Comparison of ENCODE assay signal across 1 cellular context in the genomic region with DNA sequence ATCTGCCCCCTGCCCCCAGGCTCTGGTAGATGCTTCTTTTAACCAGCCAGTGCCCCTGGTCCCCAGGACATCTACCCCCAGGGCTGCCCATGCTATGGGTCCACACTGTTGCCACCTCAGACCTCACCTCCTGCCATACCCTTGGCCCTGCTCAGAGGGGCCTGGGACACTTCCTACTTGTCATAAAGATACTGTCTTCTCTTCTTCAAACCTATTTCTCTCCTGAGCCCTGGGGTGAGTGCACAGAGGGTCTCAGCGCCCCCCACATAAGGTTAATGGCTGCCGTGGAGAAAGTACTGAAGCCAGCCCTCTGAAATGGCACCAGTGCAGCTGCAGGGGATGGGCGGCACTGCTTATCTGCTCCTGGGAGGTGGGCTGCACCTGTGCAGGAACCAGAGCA.
TF ChIP-seq lines count a peak whose summit lies in the region.

No MANE protein-coding gene starts in this region.

TF ChIP-seq in HepG2, 621 proteins besides CTCF, POLR2A, EP300 and RAD21 (continued from another document):
- TF ChIP-seq CSRNP1 (CRISPR knock-in tag; IDR thresholded peaks at IDR 0.05) (no peak), HNF4A (CRISPR knock-in tag; IDR thresholded peaks at IDR 0.05) (no peak), ZFP1 (CRISPR knock-in tag; IDR thresholded peaks at IDR 0.05) (no peak), PAWR (CRISPR knock-in tag; IDR thresholded peaks at IDR 0.05; ENCODE audit: borderline replicate concordance) (no peak), MAFK (conservative IDR thresholded peaks at IDR 0.05 in 1 of 2, IDR thresholded peaks at IDR 0.05 in 1 of 2; ENCODE audit: low read length in 2 of 2) (no peak), NPAS2 (CRISPR knock-in tag; IDR thresholded peaks at IDR 0.05; ENCODE audit: borderline replicate concordance) (no peak), FOXA3 (CRISPR knock-in tag; IDR thresholded peaks at IDR 0.05) (no peak), CCAR2 (optimal IDR thresholded peaks at IDR 0.05; ENCODE audit: low read depth, low read length) (no peak), ZBTB38 (CRISPR knock-in tag; IDR thresholded peaks at IDR 0.05) (no peak), ZC3H4 (CRISPR knock-in tag; IDR thresholded peaks at IDR 0.05; ENCODE audit: borderline replicate concordance) (no peak), TBP (CRISPR knock-in tag; IDR thresholded peaks at IDR 0.05) (no peak), PRDM10 (CRISPR knock-in tag; IDR thresholded peaks at IDR 0.05; ENCODE audit: low read depth) (0 out of 2 replicates have a peak, but pooled peaks have one; percentile 2), TAF15 (IDR thresholded peaks at IDR 0.05; ENCODE audit: low read depth, low read length, poor library complexity, severe bottlenecking) (no peak)
- TF ChIP-seq, protein P1, sequence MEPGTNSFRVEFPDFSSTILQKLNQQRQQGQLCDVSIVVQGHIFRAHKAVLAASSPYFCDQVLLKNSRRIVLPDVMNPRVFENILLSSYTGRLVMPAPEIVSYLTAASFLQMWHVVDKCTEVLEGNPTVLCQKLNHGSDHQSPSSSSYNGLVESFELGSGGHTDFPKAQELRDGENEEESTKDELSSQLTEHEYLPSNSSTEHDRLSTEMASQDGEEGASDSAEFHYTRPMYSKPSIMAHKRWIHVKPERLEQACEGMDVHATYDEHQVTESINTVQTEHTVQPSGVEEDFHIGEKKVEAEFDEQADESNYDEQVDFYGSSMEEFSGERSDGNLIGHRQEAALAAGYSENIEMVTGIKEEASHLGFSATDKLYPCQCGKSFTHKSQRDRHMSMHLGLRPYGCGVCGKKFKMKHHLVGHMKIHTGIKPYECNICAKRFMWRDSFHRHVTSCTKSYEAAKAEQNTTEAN (CRISPR knock-in tag; conservative IDR thresholded peaks at IDR 0.05) = no peak
- TF ChIP-seq, protein P2, sequence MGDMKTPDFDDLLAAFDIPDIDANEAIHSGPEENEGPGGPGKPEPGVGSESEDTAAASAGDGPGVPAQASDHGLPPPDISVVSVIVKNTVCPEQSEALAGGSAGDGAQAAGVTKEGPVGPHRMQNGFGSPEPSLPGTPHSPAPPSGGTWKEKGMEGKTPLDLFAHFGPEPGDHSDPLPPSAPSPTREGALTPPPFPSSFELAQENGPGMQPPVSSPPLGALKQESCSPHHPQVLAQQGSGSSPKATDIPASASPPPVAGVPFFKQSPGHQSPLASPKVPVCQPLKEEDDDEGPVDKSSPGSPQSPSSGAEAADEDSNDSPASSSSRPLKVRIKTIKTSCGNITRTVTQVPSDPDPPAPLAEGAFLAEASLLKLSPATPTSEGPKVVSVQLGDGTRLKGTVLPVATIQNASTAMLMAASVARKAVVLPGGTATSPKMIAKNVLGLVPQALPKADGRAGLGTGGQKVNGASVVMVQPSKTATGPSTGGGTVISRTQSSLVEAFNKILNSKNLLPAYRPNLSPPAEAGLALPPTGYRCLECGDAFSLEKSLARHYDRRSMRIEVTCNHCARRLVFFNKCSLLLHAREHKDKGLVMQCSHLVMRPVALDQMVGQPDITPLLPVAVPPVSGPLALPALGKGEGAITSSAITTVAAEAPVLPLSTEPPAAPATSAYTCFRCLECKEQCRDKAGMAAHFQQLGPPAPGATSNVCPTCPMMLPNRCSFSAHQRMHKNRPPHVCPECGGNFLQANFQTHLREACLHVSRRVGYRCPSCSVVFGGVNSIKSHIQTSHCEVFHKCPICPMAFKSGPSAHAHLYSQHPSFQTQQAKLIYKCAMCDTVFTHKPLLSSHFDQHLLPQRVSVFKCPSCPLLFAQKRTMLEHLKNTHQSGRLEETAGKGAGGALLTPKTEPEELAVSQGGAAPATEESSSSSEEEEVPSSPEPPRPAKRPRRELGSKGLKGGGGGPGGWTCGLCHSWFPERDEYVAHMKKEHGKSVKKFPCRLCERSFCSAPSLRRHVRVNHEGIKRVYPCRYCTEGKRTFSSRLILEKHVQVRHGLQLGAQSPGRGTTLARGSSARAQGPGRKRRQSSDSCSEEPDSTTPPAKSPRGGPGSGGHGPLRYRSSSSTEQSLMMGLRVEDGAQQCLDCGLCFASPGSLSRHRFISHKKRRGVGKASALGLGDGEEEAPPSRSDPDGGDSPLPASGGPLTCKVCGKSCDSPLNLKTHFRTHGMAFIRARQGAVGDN (CRISPR knock-in tag; IDR thresholded peaks at IDR 0.05) = peak; percentile 16; the same call in 1 of the 2 replicates
